9 cellular contexts compared by ENCODE assay signal in the genomic region with DNA sequence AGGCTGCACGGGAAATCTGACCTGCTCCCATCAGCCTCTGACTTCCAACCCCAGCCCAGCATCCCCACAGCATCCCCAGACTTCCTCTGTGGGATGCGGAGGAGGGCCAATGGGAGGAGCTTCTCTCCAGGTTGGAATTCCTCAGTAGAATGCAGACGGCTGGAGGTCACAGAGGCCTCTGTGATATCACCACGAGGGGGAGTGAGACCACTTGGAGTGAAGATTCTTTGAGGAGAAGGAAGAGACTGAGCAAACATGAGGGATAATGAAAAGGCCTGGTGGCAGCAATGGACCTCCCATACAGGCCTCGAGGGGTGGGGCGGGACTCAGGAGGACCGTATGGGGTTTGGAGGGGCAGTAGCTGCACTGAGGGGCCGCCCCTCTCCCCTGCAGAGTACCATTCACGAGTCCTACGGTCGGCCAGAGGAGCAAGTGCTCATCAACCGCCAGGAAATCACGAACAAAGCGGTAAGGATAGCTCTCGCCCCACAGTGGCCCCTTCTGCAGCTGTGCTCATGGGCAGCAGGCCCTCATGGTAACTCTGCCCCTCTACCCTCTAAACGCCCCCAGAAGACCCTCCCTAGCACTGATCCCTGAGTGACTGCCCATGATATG. TPM values are rescaled to one million over a fixed set of nuclear protein-coding genes. Genes with fewer than 3 reads are reported as not detected.
DNase-seq lines count a peak whose midpoint lies in the region; ATAC-seq and TF ChIP-seq lines count a peak whose summit lies in the region.
"Had no signal": no experiment of that assay in that cellular context is flagged by ENCODE, and none has a peak within 500 bp of the region (broad histone marks: within the 10 kb centered on the region; RNA-seq: fewer than 3 reads in every experiment).

Gene CATSPER4 (plus strand): TSS at position 230 of the 615 bp plus-strand sequence. CDS start 26 bp downstream, at position 256.

- no peaks in the 10 kb centered on the region for H3K9me3 Mint-ChIP-seq in activated naive CD4-positive, alpha-beta T cell treated with anti-CD3 and anti-CD28 coated beads, Interleukin-2, amount 50 U/mL, for 24 hours

- no peak for ATAC-seq in GM21447 (IDR thresholded peaks at IDR 0.05; ENCODE audit: unreplicated experiment)

- H3K27ac Mint-ChIP-seq in activated naive CD4-positive, alpha-beta T cell treated with anti-CD3 and anti-CD28 coated beads, Interleukin-2, amount 50 U/mL, for 24 hours, result peak within 1 kb of the TSS; percentile 12

- no peak within 1 kb of the TSS for H3K4me3 Mint-ChIP-seq in activated naive CD4-positive, alpha-beta T cell treated with anti-CD3 and anti-CD28 coated beads, Interleukin-2, amount 50 U/mL, for 24 hours

- peaks cover 23% of the 10 kb centered on the region for H3K4me1 Mint-ChIP-seq in activated naive CD4-positive, alpha-beta T cell treated with anti-CD3 and anti-CD28 coated beads, Interleukin-2, amount 50 U/mL, for 24 hours

- POLR2A ChIA-PET in RWPE1 (lab: Yijun Ruan, JAX; ENCODE audit: low non-redundant PET), result interaction anchor here (0.7 kb wide), 1 partner anchor 11 kb away, joined by 3 read pairs; no protein-coding TSS in a partner anchor

- H3K27me3 Mint-ChIP-seq in activated naive CD4-positive, alpha-beta T cell treated with anti-CD3 and anti-CD28 coated beads, Interleukin-2, amount 50 U/mL, for 24 hours, result no peaks in the 10 kb centered on the region

- H3K27ac ChIP-seq in RWPE1, result no peak within 1 kb of the TSS

- H3K36me3 Mint-ChIP-seq in activated naive CD4-positive, alpha-beta T cell treated with anti-CD3 and anti-CD28 coated beads, Interleukin-2, amount 50 U/mL, for 24 hours, result no peaks in the 10 kb centered on the region

- H3K4me3 ChIP-seq in fibroblast of villous mesenchyme (ENCODE audit: low read depth, low read length), result no peak within 1 kb of the TSS

- CTCF ChIA-PET in RWPE1 (lab: Yijun Ruan, JAX), result interaction anchor here (0.7 to 1.1 kb wide), 3 partner anchors 13 to 43 kb away, joined by 3 read pairs; partner anchors contain the start of gene CEP85

- TF ChIP-seq CTCF in RWPE1 (conservative IDR thresholded peaks at IDR 0.05; ENCODE audit: low read depth), result no peak
- TF ChIP-seq CTCF in fibroblast of villous mesenchyme (IDR thresholded peaks at IDR 0.05; ENCODE audit: insufficient read depth, low read depth, low read length), result peak; percentile 20

- DNase-seq in activated naive CD4-positive, alpha-beta T cell (lab: John Stamatoyannopoulos, UW), result no peak
- DNase-seq in RWPE1 (ENCODE audit: low spot score) (peak; percentile 52), fibroblast of villous mesenchyme (ENCODE audit: low read depth) (peak; percentile 8), superior temporal gyrus (ENCODE audit: extremely low spot score) (peak; percentile 26), COR-L47 (lab: John Stamatoyannopoulos, UW) (no peak)
- DNase-seq in effector CD8-positive, alpha-beta T cell (lab: John Stamatoyannopoulos, UW), result no peak
- DNase-seq: activated T-cell treated with anti-CD3 and anti-CD28 coated beads, Interleukin-2, amount 50 U/mL, for 48 hours had no signal

RNA-seq across cellular contexts. Expression of gene CATSPER4, which starts in this region (rescaled TPM):
- total RNA-seq in fibroblast of villous mesenchyme, result not detected in 2 replicates

Comparison
In these comparisons a context has a peak if more than half of its experiments do, and no peak if none do; other contexts are left out.
1. Peak in DNase-seq in fibroblast of villous mesenchyme; RNA of the gene not detected or under 1 TPM.
2. DNase-seq: peak in RWPE1 (single experiment) and superior temporal gyrus (single experiment); none in activated naive CD4-positive, alpha-beta T cell (0 of 4), COR-L47 (single experiment) and effector CD8-positive, alpha-beta T cell (single experiment).